In genomic region chr12:101824831-101825230, GRCh38 we compare ENCODE assay signal across 14 cellular contexts. TPM values are rescaled to one million over a fixed set of nuclear protein-coding genes. Genes with fewer than 3 reads are reported as not detected.
DNase-seq lines count a peak whose midpoint lies in the region; ATAC-seq, FAIRE-seq and TF ChIP-seq lines count a peak whose summit lies in the region.
"Had no signal": no experiment of that assay in that cellular context is flagged by ENCODE, and none has a peak within 500 bp of the region (broad histone marks: within the 10 kb centered on the region; RNA-seq: fewer than 3 reads in every experiment).

No MANE protein-coding gene starts in this region.

- peak; percentile 46 for FAIRE-seq in GM12892 (lab: Jason Lieb, UNC)
- FAIRE-seq: endometrium had no signal

- TF ChIP-seq POLR2A in GM12892 (IDR thresholded peaks at IDR 0.05; ENCODE audit: low read depth, low read length), result no peak

- DNase-seq in CD4-positive, CD25-positive, alpha-beta regulatory T cell, result no peak
- DNase-seq in GM12892 (ENCODE audit: insufficient read length), result no peak
- DNase-seq in memory B cell (ENCODE audit: low spot score in 2 of 2), result no peak
- DNase-seq in SHP77 treated with DMSO at 0.1 percent for 48 hours (lab: John Stamatoyannopoulos, UW), result no peak
- DNase-seq in HuH-7 (ENCODE audit: low spot score), result no peak
- DNase-seq: glutamatergic neuron, NCI-H146, right lobe of liver, WERI-Rb-1 had no signal

- peak overlapping the region in 1 of 4 donors; percentile 20 for H3K4me3 Mint-ChIP-seq in CD4-positive, CD25-positive, alpha-beta regulatory T cell
- H3K4me3 Mint-ChIP-seq in activated T-helper 17 cell treated with anti-CD3 and anti-CD28 coated beads, Interleukin-2, amount 50 U/mL, for 72 hours, result peak overlapping the region; percentile 37
- H3K4me3 Mint-ChIP-seq in memory B cell, result no peak overlapping the region

- no peak for ATAC-seq in CD4-positive, CD25-positive, alpha-beta regulatory T cell (ENCODE audit: low read depth in 2 of 2)
- no peak for ATAC-seq in activated T-helper 17 cell treated with anti-CD3 and anti-CD28 coated beads, Interleukin-2, amount 50 U/mL, for 72 hours (replicated peaks)
- ATAC-seq in memory B cell (ENCODE audit: low read depth) (no peak), HG03354 (IDR thresholded peaks at IDR 0.05; ENCODE audit: poor library complexity, severe bottlenecking, unreplicated experiment) (no peak)
- ATAC-seq: right lobe of liver had no signal

- H3K36me3 Mint-ChIP-seq in CD4-positive, CD25-positive, alpha-beta regulatory T cell, result no peaks in the 10 kb centered on the region
- H3K36me3 Mint-ChIP-seq in activated T-helper 17 cell treated with anti-CD3 and anti-CD28 coated beads, Interleukin-2, amount 50 U/mL, for 72 hours (ENCODE audit: low read depth), result no peaks in the 10 kb centered on the region
- H3K36me3 Mint-ChIP-seq in memory B cell, result peaks cover 8% of the 10 kb centered on the region

- H3K27ac ChIP-seq in CD4-positive, CD25-positive, alpha-beta regulatory T cell (ENCODE audit: insufficient read depth, low read length, poor library complexity, severe bottlenecking), result no peak overlapping the region
- H3K27ac ChIP-seq: right lobe of liver, SJSA1, WERI-Rb-1 had no signal

- no peaks in the 10 kb centered on the region for H3K36me3 ChIP-seq in CD4-positive, CD25-positive, alpha-beta regulatory T cell (ENCODE audit: control insufficient read depth, insufficient read depth, low read length)
- H3K36me3 ChIP-seq: breast epithelium, right lobe of liver, SJSA1, WERI-Rb-1 had no signal

- H3K4me1 Mint-ChIP-seq in CD4-positive, CD25-positive, alpha-beta regulatory T cell, result peaks cover 38 to 90% (median 75%) of the 10 kb centered on the region in 4 donors
- peaks cover 27% of the 10 kb centered on the region for H3K4me1 Mint-ChIP-seq in activated T-helper 17 cell treated with anti-CD3 and anti-CD28 coated beads, Interleukin-2, amount 50 U/mL, for 72 hours
- peaks cover 37% of the 10 kb centered on the region for H3K4me1 Mint-ChIP-seq in memory B cell

- peak overlapping the region; percentile 3 to 66 (median 32) for H3K27ac Mint-ChIP-seq in CD4-positive, CD25-positive, alpha-beta regulatory T cell
- peak overlapping the region; percentile 57 for H3K27ac Mint-ChIP-seq in activated T-helper 17 cell treated with anti-CD3 and anti-CD28 coated beads, Interleukin-2, amount 50 U/mL, for 72 hours
- peak overlapping the region; percentile 5 for H3K27ac Mint-ChIP-seq in memory B cell

- no peaks in the 10 kb centered on the region for H3K27me3 ChIP-seq in CD4-positive, CD25-positive, alpha-beta regulatory T cell (ENCODE audit: control insufficient read depth, insufficient read depth, low read length)
- H3K27me3 ChIP-seq: breast epithelium, right lobe of liver, SJSA1 had no signal

- H3K27me3 Mint-ChIP-seq in CD4-positive, CD25-positive, alpha-beta regulatory T cell, result no peaks in the 10 kb centered on the region
- H3K27me3 Mint-ChIP-seq in activated T-helper 17 cell treated with anti-CD3 and anti-CD28 coated beads, Interleukin-2, amount 50 U/mL, for 72 hours, result no peaks in the 10 kb centered on the region
- H3K27me3 Mint-ChIP-seq in memory B cell, result no peaks in the 10 kb centered on the region

- H3K4me3 ChIP-seq in CD4-positive, CD25-positive, alpha-beta regulatory T cell (ENCODE audit: low read depth, low read length), result peak overlapping the region; percentile 29
- H3K4me3 ChIP-seq: breast epithelium, right lobe of liver, SJSA1 had no signal

- H3K9me3 ChIP-seq in CD4-positive, CD25-positive, alpha-beta regulatory T cell (ENCODE audit: control insufficient read depth in 2 of 2, low read length in 2 of 2), result no peaks in the 10 kb centered on the region
- H3K9me3 ChIP-seq: breast epithelium, right lobe of liver, SJSA1 had no signal

- H3K9me3 Mint-ChIP-seq in CD4-positive, CD25-positive, alpha-beta regulatory T cell, result no peaks in the 10 kb centered on the region
- no peaks in the 10 kb centered on the region for H3K9me3 Mint-ChIP-seq in activated T-helper 17 cell treated with anti-CD3 and anti-CD28 coated beads, Interleukin-2, amount 50 U/mL, for 72 hours
- H3K9me3 Mint-ChIP-seq in memory B cell, result no peaks in the 10 kb centered on the region

- H3K4me1 ChIP-seq in CD4-positive, CD25-positive, alpha-beta regulatory T cell (ENCODE audit: control insufficient read depth, insufficient read depth, low read length, poor library complexity, severe bottlenecking), result peaks cover 61% of the 10 kb centered on the region
- H3K4me1 ChIP-seq: breast epithelium, right lobe of liver had no signal

RNA-seq across cellular contexts. Expression of gene GNPTAB, which starts 5.9 kb away (rescaled TPM):
- total RNA-seq in CD4-positive, CD25-positive, alpha-beta regulatory T cell, result 53.6 TPM
- 10 to 100 TPM; 25.8 to 36.8 (median 30.6) TPM for polyA plus RNA-seq in CD4-positive, CD25-positive, alpha-beta regulatory T cell
- 23.7 TPM for polyA plus RNA-seq in GM12892 (2012; ENCODE audit: missing spikeins)
- total RNA-seq in activated T-helper 17 cell treated with anti-CD3 and anti-CD28 coated beads, Interleukin-2, amount 50 U/mL, for 72 hours, result 10 to 100 TPM; 29.8 to 41.1 TPM

RNA-seq across cellular contexts. Expression of gene DRAM1, which starts 52.5 kb away (rescaled TPM):
- 3.5 TPM for total RNA-seq in CD4-positive, CD25-positive, alpha-beta regulatory T cell
- 1 to 10 TPM; 2.6 to 4.7 (median 3.7) TPM for polyA plus RNA-seq in CD4-positive, CD25-positive, alpha-beta regulatory T cell
- 31.5 TPM for polyA plus RNA-seq in GM12892 (2012; ENCODE audit: missing spikeins)
- 1 to 10 TPM; 6.0 to 7.0 TPM for total RNA-seq in activated T-helper 17 cell treated with anti-CD3 and anti-CD28 coated beads, Interleukin-2, amount 50 U/mL, for 72 hours

Comparison
In these comparisons a context has a peak if more than half of its experiments do, and no peak if none do; other contexts are left out.
1. H3K27ac Mint-ChIP-seq: peak in every context shown above with its lines; median percentile 57 in activated T-helper 17 cell treated with anti-CD3 and anti-CD28 coated beads, Interleukin-2, amount 50 U/mL, for 72 hours; 32 in CD4-positive, CD25-positive, alpha-beta regulatory T cell; 5 in memory B cell.